8 cellular contexts compared by ENCODE assay signal in the genomic region with DNA sequence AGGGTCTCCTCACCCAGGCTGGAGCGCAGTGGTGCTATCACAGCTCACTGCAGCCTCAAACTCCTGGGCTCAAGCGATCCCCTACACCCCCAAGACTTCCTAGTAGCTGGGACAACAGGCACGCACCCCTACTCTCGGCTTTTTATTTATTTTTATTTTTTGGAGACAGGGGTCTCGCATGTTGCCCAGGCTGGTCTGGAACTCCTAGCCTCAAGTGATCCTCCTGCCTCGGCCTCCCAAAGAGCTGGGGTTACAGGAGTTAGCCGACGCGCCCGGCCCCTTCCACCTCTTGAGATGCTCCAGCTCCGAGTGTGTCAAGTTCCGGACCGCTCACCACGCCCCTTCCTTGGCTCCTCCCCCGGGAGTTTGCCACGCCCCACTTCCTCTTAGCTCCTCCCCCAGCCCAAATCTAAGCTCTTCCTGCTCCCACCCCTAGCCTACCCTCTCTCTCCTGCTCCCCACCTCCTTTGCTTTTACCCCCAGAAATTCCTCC. TPM values are rescaled to one million over a fixed set of nuclear protein-coding genes. Genes with fewer than 3 reads are reported as not detected.
A peak's percentile ranks its signal among the peaks of the same experiment; 100 is the strongest.
DNase-seq lines count a peak whose midpoint lies in the region; ATAC-seq and TF ChIP-seq lines count a peak whose summit lies in the region.

No MANE protein-coding gene starts in this region.

- H3K4me1 Mint-ChIP-seq in CD8-positive, alpha-beta memory T cell = peaks cover 34 to 53% (median 37%) of the 10 kb centered on the region in 3 donors
- H3K4me1 Mint-ChIP-seq in T-helper 2 cell treated with Interferon-gamma antibody and Interleukin-4, amounts not matched to agents 5 μg/mL and 100 μg/mL, for 36 hours (ENCODE audit: low read depth) = peaks cover 30% of the 10 kb centered on the region
- peaks cover 40% of the 10 kb centered on the region for H3K4me1 Mint-ChIP-seq in nephron progenitor cell

- no peaks in the 10 kb centered on the region for H3K9me3 ChIP-seq in CD8-positive, alpha-beta memory T cell (ENCODE audit: low read length)

- H3K4me3 ChIP-seq in CD8-positive, alpha-beta memory T cell (ENCODE audit: low read length) = no peak overlapping the region

- H3K27ac ChIP-seq in CD8-positive, alpha-beta memory T cell (ENCODE audit: low read depth, low read length) = no peak overlapping the region

- H3K36me3 ChIP-seq in CD8-positive, alpha-beta memory T cell (ENCODE audit: insufficient read depth, low read length) = no peaks in the 10 kb centered on the region

- no peak for TF ChIP-seq CTCF in nephron progenitor cell (IDR thresholded peaks at IDR 0.05)

- H3K27me3 Mint-ChIP-seq in CD8-positive, alpha-beta memory T cell = peaks cover 84 to 88% of the 10 kb centered on the region in 2 donors
- H3K27me3 Mint-ChIP-seq in T-helper 2 cell treated with Interferon-gamma antibody and Interleukin-4, amounts not matched to agents 5 μg/mL and 100 μg/mL, for 36 hours (ENCODE audit: low read depth) = peaks cover 90% of the 10 kb centered on the region
- H3K27me3 Mint-ChIP-seq in nephron progenitor cell (ENCODE audit: low read depth, poor library complexity) = peaks cover 100% of the 10 kb centered on the region

- H3K9me3 Mint-ChIP-seq in CD8-positive, alpha-beta memory T cell = peaks cover 0 to 3% (median 0%) of the 10 kb centered on the region in 5 donors
- no peaks in the 10 kb centered on the region for H3K9me3 Mint-ChIP-seq in T-helper 2 cell treated with Interferon-gamma antibody and Interleukin-4, amounts not matched to agents 5 μg/mL and 100 μg/mL, for 36 hours
- H3K9me3 Mint-ChIP-seq in nephron progenitor cell = no peaks in the 10 kb centered on the region

- peaks cover 93% of the 10 kb centered on the region for H3K27me3 ChIP-seq in CD8-positive, alpha-beta memory T cell (ENCODE audit: insufficient read depth, low read length, poor library complexity, severe bottlenecking)

- peak overlapping the region in 6 of 7 donors; percentile 63 to 86 (median 72) for H3K4me3 Mint-ChIP-seq in CD8-positive, alpha-beta memory T cell
- peak overlapping the region; percentile 74 for H3K4me3 Mint-ChIP-seq in T-helper 2 cell treated with Interferon-gamma antibody and Interleukin-4, amounts not matched to agents 5 μg/mL and 100 μg/mL, for 36 hours
- no peak overlapping the region for H3K4me3 Mint-ChIP-seq in nephron progenitor cell

- no peaks in the 10 kb centered on the region for H3K36me3 Mint-ChIP-seq in CD8-positive, alpha-beta memory T cell
- H3K36me3 Mint-ChIP-seq in T-helper 2 cell treated with Interferon-gamma antibody and Interleukin-4, amounts not matched to agents 5 μg/mL and 100 μg/mL, for 36 hours (ENCODE audit: low read depth) = peaks cover 2% of the 10 kb centered on the region
- H3K36me3 Mint-ChIP-seq in nephron progenitor cell (ENCODE audit: low read depth) = no peaks in the 10 kb centered on the region

- ATAC-seq in HG03066 (IDR thresholded peaks at IDR 0.05; ENCODE audit: low read depth, unreplicated experiment) (peak; percentile 66), HG03442 (IDR thresholded peaks at IDR 0.05; ENCODE audit: unreplicated experiment) (no peak), HG03095 (IDR thresholded peaks at IDR 0.05; ENCODE audit: unreplicated experiment) (no peak)

- POLR2A ChIA-PET in CD8-positive, alpha-beta memory T cell (lab: Charles Lee) = interaction anchor here (1.0 kb wide), 1 partner anchor 9 kb away, joined by 5 read pairs; no protein-coding TSS in a partner anchor

- CTCF ChIA-PET in CD8-positive, alpha-beta memory T cell (lab: Charles Lee) = interaction anchor here (1.0 to 2.9 kb wide), 7 partner anchors 10 to 44 kb away, joined by 3 to 14 read pairs (median 4); a partner anchor contains a TSS

- peak overlapping the region in 2 of 8 donors; percentile 24 to 42 for H3K27ac Mint-ChIP-seq in CD8-positive, alpha-beta memory T cell
- H3K27ac Mint-ChIP-seq in T-helper 2 cell treated with Interferon-gamma antibody and Interleukin-4, amounts not matched to agents 5 μg/mL and 100 μg/mL, for 36 hours = peak overlapping the region; percentile 53
- no peak overlapping the region for H3K27ac Mint-ChIP-seq in nephron progenitor cell

- H3K4me1 ChIP-seq in CD8-positive, alpha-beta memory T cell (ENCODE audit: insufficient read depth, low read length) = peaks cover 57% of the 10 kb centered on the region

- DNase-seq in CD8-positive, alpha-beta memory T cell = peak; percentile 37 to 71 (median 60)
- DNase-seq in T-helper 2 cell treated with Interferon-gamma antibody and Interleukin-4, amounts not matched to agents 5 μg/mL and 100 μg/mL, for 36 hours (ENCODE audit: low spot score) = peak; percentile 64
- DNase-seq in astrocyte of the hippocampus (ENCODE audit: low read depth, low spot score) = peak; percentile 50
- peak; percentile 66 for DNase-seq in nephron progenitor cell
- DNase-seq in SKM-1 (lab: John Stamatoyannopoulos, UW; ENCODE audit: unreplicated experiment) = no peak

RNA-seq across cellular contexts. Expression of a gene that starts 6.3 kb away (rescaled TPM):
- total RNA-seq in CD8-positive, alpha-beta memory T cell = not detected
- not detected for polyA plus RNA-seq in CD8-positive, alpha-beta memory T cell

RNA-seq across cellular contexts. Expression of a gene that starts 8.4 kb away (rescaled TPM):
- total RNA-seq in CD8-positive, alpha-beta memory T cell = under 1 TPM; 0.13 to 0.16 TPM
- polyA plus RNA-seq in CD8-positive, alpha-beta memory T cell = not detected

RNA-seq across cellular contexts. Expression of a gene that starts 19.5 kb away (rescaled TPM):
- total RNA-seq in CD8-positive, alpha-beta memory T cell = 10 to 100 TPM; 42.6 to 43.6 TPM
- polyA plus RNA-seq in CD8-positive, alpha-beta memory T cell = 4.4 TPM

RNA-seq across cellular contexts. Expression of a gene that starts 27.0 kb away (rescaled TPM):
- total RNA-seq in CD8-positive, alpha-beta memory T cell = not detected
- not detected for polyA plus RNA-seq in CD8-positive, alpha-beta memory T cell

RNA-seq across cellular contexts. Expression of a gene that starts 43.6 kb away (rescaled TPM):
- total RNA-seq in CD8-positive, alpha-beta memory T cell = 10 to 100 TPM; 41.3 to 45.4 TPM
- polyA plus RNA-seq in CD8-positive, alpha-beta memory T cell = 23.1 TPM
